8 cellular contexts compared by ENCODE assay signal in the genomic region with DNA sequence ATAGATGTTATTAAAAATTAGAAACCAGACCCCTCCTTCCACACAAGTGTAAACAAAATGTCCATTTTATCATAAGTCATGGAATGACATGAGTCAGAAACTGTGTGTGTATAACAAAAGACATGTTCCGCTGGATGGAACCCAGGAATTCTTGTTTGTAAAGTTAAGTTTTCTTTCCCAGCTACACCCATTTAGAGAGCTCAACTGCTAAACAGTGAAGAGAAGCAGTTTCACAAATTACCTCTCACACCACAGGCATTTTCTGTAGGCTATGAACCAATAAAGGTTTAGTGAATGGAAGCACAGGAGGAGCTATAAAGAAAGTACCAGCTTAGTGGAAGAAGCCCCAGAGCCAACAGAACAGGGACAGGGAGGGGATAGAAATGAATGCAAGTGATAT. TPM values are rescaled to one million over a fixed set of nuclear protein-coding genes. Genes with fewer than 3 reads are reported as not detected.
DNase-seq lines count a peak whose midpoint lies in the region; TF ChIP-seq lines count a peak whose summit lies in the region.
"Not testable (repeated sequence)": the region's sequence is repeated elsewhere in the genome, so short reads cannot be mapped to it uniquely, and the experiment has no call there.

No MANE protein-coding gene starts in this region.

- TF ChIP-seq EP300 in SK-N-SH (IDR thresholded peaks at IDR 0.05; ENCODE audit: borderline replicate concordance in 1 of 2, low read depth in 1 of 2, low read length in 1 of 2): not testable (repeated sequence)

- TF ChIP-seq CTCF in SK-N-SH (IDR thresholded peaks at IDR 0.05); cardiac muscle cell (IDR thresholded peaks at IDR 0.05; ENCODE audit: low read depth, low read length); spleen (IDR thresholded peaks at IDR 0.05 in 8 of 11, conservative IDR thresholded peaks at IDR 0.05 in 3 of 11): not testable (repeated sequence)

- CTCF ChIA-PET in SK-N-SH (lab: Yijun Ruan, JAX): not testable (repeated sequence)

- 62% methylated on average over 1 of the region's 1 CpG for WGBS in SK-N-SH (ENCODE audit: low lambda C conversion rate)
- WGBS in ectodermal cell, 2 experiments: 75 to 100% methylated on average over 1 of the region's 1 CpG
- 83 to 100% (median 93%) methylated on average over 1 of the region's 1 CpG for WGBS in spleen, 5 donors

- H4K20me1 ChIP-seq in SK-N-SH (ENCODE audit: insufficient read depth): peaks cover 15% of the 10 kb centered on the region

- H3K4me2 ChIP-seq in SK-N-SH: peak overlapping the region; percentile 20; the same call in 1 of the 2 replicates

- not testable (repeated sequence) for H3K4me3 ChIP-seq in HAP-1; SK-N-SH (ENCODE audit: low read depth in 2 of 2, low read length in 1 of 2); ectodermal cell (ENCODE audit: insufficient read depth, low read depth, low read length); cardiac muscle cell; spleen

- not testable (repeated sequence) for H3K9me3 ChIP-seq in HAP-1; SK-N-SH; ectodermal cell (ENCODE audit: control insufficient read depth, low read length); cardiac muscle cell (ENCODE audit: low read depth); spleen

- not testable (repeated sequence) for H3K27me3 ChIP-seq in HAP-1 (ENCODE audit: low read depth); SK-N-SH (ENCODE audit: insufficient read depth); ectodermal cell (ENCODE audit: control insufficient read depth, insufficient read depth, low read length, poor library complexity, severe bottlenecking); cardiac muscle cell; spleen (replicated peaks in 1 of 7)

- not testable (repeated sequence) for H3K4me1 ChIP-seq in HAP-1; ectodermal cell (ENCODE audit: control insufficient read depth, insufficient read depth, low read length); cardiac muscle cell (ENCODE audit: low read depth)
- H3K4me1 ChIP-seq in SK-N-SH (ENCODE audit: control insufficient read depth in 1 of 2, insufficient read depth in 2 of 2, low read depth in 1 of 2, low read length in 1 of 2): peaks cover 17 to 25% of the 10 kb centered on the region in 2 experiments
- peaks cover 11 to 56% (median 32%) of the 10 kb centered on the region in 6 donors for H3K4me1 ChIP-seq in spleen

- DNase-seq in ACHN (peak; percentile 74), HAP-1 (ENCODE audit: low spot score in 2 of 2) (peak; percentile 27 to 46), amniotic epithelial cell (ENCODE audit: low read depth) (peak; percentile 81), cardiac muscle cell (ENCODE audit: low read depth in 1 of 2, low spot score in 1 of 2) (peak in 1 of 2 donors; percentile 55), myocyte (ENCODE audit: low read depth) (peak; percentile 49)
- DNase-seq in SK-N-SH, spleen: not testable (repeated sequence)

- POLR2A ChIA-PET in SK-N-SH (lab: Yijun Ruan, JAX): not testable (repeated sequence)

- peaks cover 31% of the 10 kb centered on the region for H3F3A ChIP-seq in SK-N-SH (replicated peaks; ENCODE audit: insufficient read depth)

- not testable (repeated sequence) for H3K9me2 ChIP-seq in SK-N-SH

- not testable (repeated sequence) for TF ChIP-seq RAD21 in SK-N-SH (IDR thresholded peaks at IDR 0.05; ENCODE audit: low read length)

- in situ Hi-C loops in ACHN (cut with HindIII; ENCODE audit: low pct_ligation_motif_present, low pct_unique_long_range_greater_than_20kb, low sequenced_read_pairs); HAP-1 (cut with MboI; ENCODE audit: low sequenced_read_pairs): not testable (repeated sequence)

- H3K36me3 ChIP-seq in HAP-1 (replicated peaks); SK-N-SH (replicated peaks in 1 of 2; ENCODE audit: control insufficient read depth in 1 of 2, insufficient read depth in 2 of 2, low read length in 1 of 2); ectodermal cell (ENCODE audit: control insufficient read depth, insufficient read depth, low read length); cardiac muscle cell; spleen: not testable (repeated sequence)

- intact Hi-C loops in spleen (cut with DNase I; ENCODE audit: low total_unique reads): not testable (repeated sequence)

- H3K79me2 ChIP-seq in SK-N-SH (ENCODE audit: insufficient read depth): peaks cover 58% of the 10 kb centered on the region

- not testable (repeated sequence) for TF ChIP-seq POLR2A in spleen (IDR thresholded peaks at IDR 0.05)

- H3K27ac ChIP-seq in SK-N-SH (ENCODE audit: low read depth in 2 of 2, low read length in 1 of 2): peak overlapping the region; percentile 32 to 97
- H3K27ac ChIP-seq in ectodermal cell (ENCODE audit: insufficient read depth, low read depth, low read length, poor library complexity, severe bottlenecking): peak overlapping the region; percentile 77
- peak overlapping the region; percentile 60 for H3K27ac ChIP-seq in cardiac muscle cell
- peak overlapping the region in 5 of 8 donors; percentile 18 to 53 (median 33) for H3K27ac ChIP-seq in spleen

- not testable (repeated sequence) for H3K9ac ChIP-seq in SK-N-SH

- not testable (repeated sequence) for H2AFZ ChIP-seq in SK-N-SH (ENCODE audit: low read depth)

RNA-seq across cellular contexts. Expression of a gene that starts 12.4 kb away (rescaled TPM):
- polyA plus RNA-seq in SK-N-SH (2012; rRNA removed) (43.3 and 56.2 TPM in 2 replicates), cardiac muscle cell (81.8 and 128 TPM in 2 replicates), spleen (10 to 100 TPM; 41.2 to 62.9 (median 61.1) TPM)
- 52.3 and 53.5 TPM in 2 replicates for polyA plus RNA-seq in SK-N-SH (2012; cell fraction: cytosol; rRNA removed)
- polyA plus RNA-seq in SK-N-SH (2012; cell fraction: nucleus; rRNA removed): 26.2 and 44.4 TPM in 2 replicates
- polyA plus RNA-seq in ectodermal cell (2013, experiment 1 of 4): 102 TPM
- polyA plus RNA-seq in ectodermal cell (2013, experiment 2 of 4): 101 TPM
- polyA plus RNA-seq in ectodermal cell (2013, experiment 3 of 4): 79.2 TPM
- polyA plus RNA-seq in ectodermal cell (2013, experiment 4 of 4): 86.2 TPM
- total RNA-seq in cardiac muscle cell (132 and 193 TPM in 2 replicates), myocyte (107 and 118 TPM in 2 replicates), spleen (100 to 1,000 TPM in 4 of 7 donors, 10 to 100 TPM in 3; 88.7 to 130 (median 108) TPM)
- 59.0 TPM for polyA plus RNA-seq in myocyte (2012)

RNA-seq across cellular contexts. Expression of a gene that starts 12.8 kb away (rescaled TPM):
- polyA plus RNA-seq in SK-N-SH (2012; rRNA removed) (4.7 and 6.7 TPM in 2 replicates), cardiac muscle cell (14.1 and 21.2 TPM in 2 replicates), spleen (10 to 100 TPM; 10.8 to 16.6 (median 11.9) TPM)
- polyA plus RNA-seq in SK-N-SH (2012; cell fraction: cytosol; rRNA removed): 6.7 and 7.6 TPM in 2 replicates
- 6.7 and 12.7 TPM in 2 replicates for polyA plus RNA-seq in SK-N-SH (2012; cell fraction: nucleus; rRNA removed)
- polyA plus RNA-seq in ectodermal cell (2013, experiment 1 of 4): 27.9 TPM
- 25.9 TPM for polyA plus RNA-seq in ectodermal cell (2013, experiment 2 of 4)
- polyA plus RNA-seq in ectodermal cell (2013, experiment 3 of 4): 19.2 TPM
- polyA plus RNA-seq in ectodermal cell (2013, experiment 4 of 4): 20.8 TPM
- total RNA-seq in cardiac muscle cell (17.6 and 18.5 TPM in 2 replicates), myocyte (22.2 and 26.4 TPM in 2 replicates), spleen (10 to 100 TPM; 16.2 to 38.5 (median 26.7) TPM)
- polyA plus RNA-seq in myocyte (2012): 7.3 TPM
